Comparison of ENCODE assay signal across 1 cellular context in the genomic region with DNA sequence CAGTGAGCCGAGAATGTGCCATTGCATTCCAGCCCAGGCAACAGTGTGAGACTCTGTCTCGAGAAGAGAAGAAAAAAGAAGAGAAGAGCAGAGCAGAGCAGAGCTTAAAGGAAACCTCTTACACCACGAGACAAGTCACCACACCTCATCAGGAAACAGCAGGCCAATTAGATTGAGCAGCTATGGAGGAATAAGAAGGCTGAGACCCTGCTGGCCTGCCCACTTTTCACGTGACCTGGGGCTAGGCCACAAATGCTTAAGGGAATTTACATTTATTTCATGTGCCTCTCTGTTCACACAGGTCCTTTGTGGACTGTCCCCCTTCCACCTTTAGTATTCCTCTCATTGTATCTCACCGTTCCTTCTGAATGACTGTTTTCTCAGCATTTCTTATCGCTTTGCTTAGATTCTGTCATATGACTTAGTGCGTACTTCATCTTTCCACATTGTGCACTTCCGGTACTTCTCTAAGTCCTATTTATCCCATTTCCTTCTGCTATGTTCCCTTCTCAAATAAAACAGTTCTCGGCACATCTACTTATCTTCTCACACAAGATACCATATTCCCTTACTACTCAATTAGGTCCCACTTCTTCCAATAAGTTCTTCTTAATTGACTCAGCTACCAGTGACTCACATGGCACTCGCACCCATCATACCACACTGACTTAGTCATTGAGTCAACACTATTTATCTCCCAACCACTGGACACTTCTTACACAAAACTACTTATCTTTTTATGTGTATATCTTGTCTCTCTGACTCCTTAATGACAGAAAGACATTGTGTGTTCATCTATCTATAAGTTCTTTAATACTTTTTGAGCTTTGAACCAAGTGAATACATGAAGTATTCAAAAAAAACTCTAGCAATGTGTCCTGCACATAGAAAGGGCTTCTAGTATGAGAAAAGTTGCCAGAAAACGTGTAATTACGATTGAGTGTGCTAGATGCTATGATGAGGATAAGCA.
TF ChIP-seq lines count a peak whose summit lies in the region.

No MANE protein-coding gene starts in this region.

TF ChIP-seq in IMR-90, 13 proteins besides CTCF, POLR2A, EP300 and RAD21:
- TF ChIP-seq BHLHE40 (IDR thresholded peaks at IDR 0.05; ENCODE audit: low read depth, low read length) (peak; percentile 70; the same call in 1 of the 2 replicates), ELK1 (IDR thresholded peaks at IDR 0.05; ENCODE audit: borderline replicate concordance, low read depth, low read length) (no peak), SMC3 (IDR thresholded peaks at IDR 0.05; ENCODE audit: low read depth, low read length) (no peak), CHD1 (IDR thresholded peaks at IDR 0.05; ENCODE audit: low read depth, low read length) (no peak), FOS (IDR thresholded peaks at IDR 0.05; ENCODE audit: low read depth, low read length) (peak; percentile 92), CEBPB (IDR thresholded peaks at IDR 0.05; ENCODE audit: low read depth, low read length) (peak; percentile 36; the same call in 1 of the 2 replicates)
- TF ChIP-seq, protein P1, sequence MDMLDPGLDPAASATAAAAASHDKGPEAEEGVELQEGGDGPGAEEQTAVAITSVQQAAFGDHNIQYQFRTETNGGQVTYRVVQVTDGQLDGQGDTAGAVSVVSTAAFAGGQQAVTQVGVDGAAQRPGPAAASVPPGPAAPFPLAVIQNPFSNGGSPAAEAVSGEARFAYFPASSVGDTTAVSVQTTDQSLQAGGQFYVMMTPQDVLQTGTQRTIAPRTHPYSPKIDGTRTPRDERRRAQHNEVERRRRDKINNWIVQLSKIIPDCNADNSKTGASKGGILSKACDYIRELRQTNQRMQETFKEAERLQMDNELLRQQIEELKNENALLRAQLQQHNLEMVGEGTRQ (IDR thresholded peaks at IDR 0.05; ENCODE audit: low read depth, low read length), result 0 out of 2 replicates have a peak, but pooled peaks have one; percentile 6
